ENCODE assay signal across 24 cellular contexts in genomic region chr3:18079062-18079461, GRCh38.
DNase-seq lines count a peak whose midpoint lies in the region; ATAC-seq, FAIRE-seq and TF ChIP-seq lines count a peak whose summit lies in the region.
"Had no signal": no experiment of that assay in that cellular context is flagged by ENCODE, and none has a peak within 500 bp of the region (broad histone marks: within the 10 kb centered on the region; RNA-seq: fewer than 3 reads in every experiment).

No MANE protein-coding gene starts in this region.

- H3K9me2 ChIP-seq in HCT116 (ENCODE audit: insufficient read depth), result no peaks in the 10 kb centered on the region

- H3K9me3 ChIP-seq in A549 (no peaks in the 10 kb centered on the region), HCT116 (ENCODE audit: control insufficient read depth in 1 of 2, insufficient read depth in 1 of 2, low read depth in 1 of 2, low read length in 2 of 2) (no peaks in the 10 kb centered on the region)
- H3K9me3 ChIP-seq: BE2C had no signal

- no peaks in the 10 kb centered on the region for H4K20me1 ChIP-seq in HCT116 (ENCODE audit: insufficient read depth)

- H3K4me1 ChIP-seq in A549 (peaks cover 13% of the 10 kb centered on the region), HCT116 (ENCODE audit: control insufficient read depth in 1 of 2, insufficient read depth in 2 of 2, low read length in 2 of 2) (peaks cover 24 to 27% of the 10 kb centered on the region in 2 experiments)

- H3K4me1 Mint-ChIP-seq in WTC11 (no peaks in the 10 kb centered on the region), mesothelial cell of epicardium (peaks cover 64% of the 10 kb centered on the region)

- no peaks in the 10 kb centered on the region for H3K79me2 ChIP-seq in HCT116 (ENCODE audit: insufficient read depth, low read length)

- TF ChIP-seq CTCF in A549 (IDR thresholded peaks at IDR 0.05), result no peak
- no peak for TF ChIP-seq CTCF in HCT116 (IDR thresholded peaks at IDR 0.05 in 2 of 3, conservative IDR thresholded peaks at IDR 0.05 in 1 of 3; ENCODE audit: borderline replicate concordance in 1 of 3, insufficient read depth in 1 of 3, low read depth in 2 of 3, low read length in 2 of 3)
- TF ChIP-seq CTCF in WTC11 (IDR thresholded peaks at IDR 0.05), result no peak
- TF ChIP-seq CTCF in mesothelial cell of epicardium (IDR thresholded peaks at IDR 0.05; ENCODE audit: unreplicated experiment), result no peak

- no peak overlapping the region for H3K4me3 ChIP-seq in A549
- no peak overlapping the region for H3K4me3 ChIP-seq in HCT116 (replicated peaks in 1 of 2; ENCODE audit: low read depth in 1 of 2, low read length in 2 of 2)
- H3K4me3 ChIP-seq: GM23248 had no signal

- peaks cover 4% of the 10 kb centered on the region; the same call in 1 of the 2 replicates for H3K36me3 Mint-ChIP-seq in WTC11
- peaks cover 2% of the 10 kb centered on the region for H3K36me3 Mint-ChIP-seq in mesothelial cell of epicardium
- H3K36me3 Mint-ChIP-seq: CD4-positive, alpha-beta memory T cell had no signal

- RAD21 ChIA-PET in HCT116 (lab: Charles Lee; ENCODE audit: low non-redundant PET in 1 of 2, low total read pairs in 2 of 2, uncharacterized antibody in 2 of 2, unreplicated experiment in 2 of 2), result no interaction called here

- no peak overlapping the region for H3K27ac ChIP-seq in A549
- H3K27ac ChIP-seq in HCT116 (ENCODE audit: low read depth, low read length), result peak overlapping the region; percentile 52; the same call in 1 of the 2 replicates
- H3K27ac ChIP-seq: 22Rv1 had no signal

- no peaks in the 10 kb centered on the region for H3K36me3 ChIP-seq in HCT116 (ENCODE audit: control insufficient read depth in 1 of 2, insufficient read depth in 2 of 2, low read length in 2 of 2)
- H3K36me3 ChIP-seq: BE2C had no signal

- TF ChIP-seq POLR2A in A549 (IDR thresholded peaks at IDR 0.05; ENCODE audit: low read length) (no peak), HCT116 (IDR thresholded peaks at IDR 0.05; ENCODE audit: borderline replicate concordance, extremely low read depth, insufficient read depth, insufficient read length) (no peak)

- H3K9ac ChIP-seq in HCT116 (ENCODE audit: low read length), result no peak overlapping the region
- H3K9ac ChIP-seq: GM23248 had no signal

- TF ChIP-seq EP300 in A549 (IDR thresholded peaks at IDR 0.05), result no peak

- H3K27ac Mint-ChIP-seq in WTC11, result no peak overlapping the region
- H3K27ac Mint-ChIP-seq in mesothelial cell of epicardium, result peak overlapping the region; percentile 83
- H3K27ac Mint-ChIP-seq: CD4-positive, alpha-beta memory T cell had no signal

- DNase-seq in A549 (ENCODE audit: low read depth in 1 of 2, low spot score in 1 of 2) (no peak), HCT116 (ENCODE audit: low read depth, low spot score) (no peak), WTC11 (ENCODE audit: low spot score) (no peak), mesothelial cell of epicardium (ENCODE audit: low spot score in 2 of 2, unreplicated experiment in 2 of 2) (no peak), SKM-1 treated with dmso at 0.1 percent for 144 hours (lab: John Stamatoyannopoulos, UW; ENCODE audit: unreplicated experiment) (no peak), LoVo (ENCODE audit: low spot score) (no peak), NCI-H187 (lab: John Stamatoyannopoulos, UW) (no peak)
- DNase-seq in activated CD4-positive, alpha-beta T cell treated with anti-CD3 and anti-CD28 coated beads, Interleukin-2, amount 50 U/mL, for 1 hour, result no peak
- DNase-seq: ACHN; BE2C; C1 segment of cervical spinal cord; Calu3; CD4-positive, alpha-beta memory T cell; DMS53; DMS79 treated with DMSO at 0.1 percent for 48 hours; H7; HCEC 1CT had no signal

- WGBS in A549 (ENCODE audit: missing lambda C conversion rate), result 85% methylated on average over 3 of the region's 3 CpGs

- H3K27me3 Mint-ChIP-seq in WTC11 (ENCODE audit: low read depth) (no peaks in the 10 kb centered on the region), mesothelial cell of epicardium (ENCODE audit: low read depth) (no peaks in the 10 kb centered on the region)

- no peak for FAIRE-seq in A549 (lab: Jason Lieb, UNC)
- FAIRE-seq: A204.1, G401.6, GM12892, GM19239, H1 had no signal

- no peak for TF ChIP-seq RAD21 in A549 (conservative IDR thresholded peaks at IDR 0.05 in 1 of 2, IDR thresholded peaks at IDR 0.05 in 1 of 2)
- no peak for TF ChIP-seq RAD21 in HCT116 (IDR thresholded peaks at IDR 0.05; ENCODE audit: low read depth)

- H3K9me3 Mint-ChIP-seq in WTC11, result peaks cover 4% of the 10 kb centered on the region
- H3K9me3 Mint-ChIP-seq in mesothelial cell of epicardium, result peaks cover 3% of the 10 kb centered on the region
- H3K9me3 Mint-ChIP-seq: CD4-positive, alpha-beta memory T cell had no signal

- H3K4me2 ChIP-seq in A549 (peak overlapping the region; percentile 25; the same call in 1 of the 3 replicates), HCT116 (ENCODE audit: low read length) (peak overlapping the region; percentile 58)

- BruUV-seq in HCT116 (replicated peaks; lab: Mats Ljungman, UMichigan), result no TSS peak

- POLR2A ChIA-PET in A549 (lab: Yijun Ruan, JAX), result no interaction called here
- POLR2A ChIA-PET in HCT116 (lab: Charles Lee), result no interaction called here
- POLR2A ChIA-PET in WTC11 (lab: Charles Lee), result no interaction called here

- ATAC-seq in A549 (no peak), HCT116 (no peak), WTC11 (no peak)

- H3K4me3 Mint-ChIP-seq in WTC11 (no peak overlapping the region), mesothelial cell of epicardium (no peak overlapping the region)
- H3K4me3 Mint-ChIP-seq: CD4-positive, alpha-beta memory T cell had no signal

- no peaks in the 10 kb centered on the region for H3K27me3 ChIP-seq in HCT116 (ENCODE audit: insufficient read depth, low read length)
- H3K27me3 ChIP-seq: BE2C had no signal

- CTCF ChIA-PET in A549 (lab: Yijun Ruan, JAX), result no interaction called here
- CTCF ChIA-PET in HCT116 (lab: Charles Lee), result no interaction called here
- CTCF ChIA-PET in WTC11 (lab: Charles Lee), result no interaction called here

- intact Hi-C loops in HCT116 (cut with micrococcal nuclease), result no loop called here

- H2AFZ ChIP-seq in HCT116 (ENCODE audit: low read depth, low read length, poor library complexity, severe bottlenecking), result peak overlapping the region; percentile 13

TF ChIP-seq in A549, 52 proteins besides CTCF, POLR2A, EP300 and RAD21 (continues in another document):
- TF ChIP-seq ELK1 (IDR thresholded peaks at IDR 0.05; ENCODE audit: low read depth, low read length), result no peak
- no peak for TF ChIP-seq MAFK (IDR thresholded peaks at IDR 0.05; ENCODE audit: partially characterized antibody)
- no peak for TF ChIP-seq POLR2AphosphoS2 (conservative IDR thresholded peaks at IDR 0.05; ENCODE audit: low read length)
- TF ChIP-seq JUN (IDR thresholded peaks at IDR 0.05), result no peak

TF ChIP-seq in HCT116, 20 proteins besides CTCF, POLR2A, EP300 and RAD21 (continues in another document):
- TF ChIP-seq SRF (IDR thresholded peaks at IDR 0.05; ENCODE audit: low read depth) (no peak), EGR1 (IDR thresholded peaks at IDR 0.05; ENCODE audit: low read depth) (no peak), REST (IDR thresholded peaks at IDR 0.05; ENCODE audit: low read depth) (no peak)

TF ChIP-seq in WTC11, 78 proteins besides CTCF, POLR2A, EP300 and RAD21:
- TF ChIP-seq ZNF263 (CRISPR knock-in tag; IDR thresholded peaks at IDR 0.05; ENCODE audit: low read depth), result no peak
- TF ChIP-seq ETV6 (CRISPR knock-in tag; IDR thresholded peaks at IDR 0.05), result no peak
- TF ChIP-seq CDX4 (CRISPR knock-in tag; IDR thresholded peaks at IDR 0.05; ENCODE audit: borderline replicate concordance), result no peak
- peak; percentile 97 for TF ChIP-seq HMGA2 (CRISPR knock-in tag; IDR thresholded peaks at IDR 0.05)
- no peak for TF ChIP-seq NR3C1 (CRISPR knock-in tag; conservative IDR thresholded peaks at IDR 0.05; ENCODE audit: low read depth)
- TF ChIP-seq IRF2 (CRISPR knock-in tag; IDR thresholded peaks at IDR 0.05; ENCODE audit: borderline replicate concordance, low read depth), result no peak
- no peak for TF ChIP-seq ZNF425 (CRISPR knock-in tag; conservative IDR thresholded peaks at IDR 0.05)
- TF ChIP-seq EMX1 (CRISPR knock-in tag; IDR thresholded peaks at IDR 0.05), result no peak
- TF ChIP-seq MAX (CRISPR knock-in tag; IDR thresholded peaks at IDR 0.05), result no peak
TF ChIP-seq in WTC11: peak in this region for 1.
